28 cellular contexts compared by ENCODE assay signal in genomic region chr20:61515922-61516321, GRCh38.
DNase-seq lines count a peak whose midpoint lies in the region; ATAC-seq, FAIRE-seq and TF ChIP-seq lines count a peak whose summit lies in the region.
"Had no signal": no experiment of that assay in that cellular context is flagged by ENCODE, and none has a peak within 500 bp of the region (broad histone marks: within the 10 kb centered on the region; RNA-seq: fewer than 3 reads in every experiment).

No MANE protein-coding gene starts in this region.

- no peaks in the 10 kb centered on the region for H3F3A ChIP-seq in GM23338 (replicated peaks; ENCODE audit: low read depth)

- no peak overlapping the region for H3K4me3 Mint-ChIP-seq in GM23338
- peak overlapping the region; percentile 38; the same call in 1 of the 2 replicates for H3K4me3 Mint-ChIP-seq in HFFc6
- peak overlapping the region; percentile 26 for H3K4me3 Mint-ChIP-seq in glutamatergic neuron (ENCODE audit: unreplicated experiment)
- H3K4me3 Mint-ChIP-seq: CD8-positive, alpha-beta T cell had no signal

- DNase-seq in GM23338 (ENCODE audit: low spot score): no peak
- no peak for DNase-seq in HFFc6
- no peak for DNase-seq in glutamatergic neuron
- DNase-seq in neuronal stem cell (ENCODE audit: low spot score): no peak
- no peak for DNase-seq in cortex of kidney (lab: John Stamatoyannopoulos, UW)
- DNase-seq in activated CD4-positive, alpha-beta T cell treated with anti-CD3 and anti-CD28 coated beads for 48 hours: no peak
- DNase-seq in D721Med (ENCODE audit: insufficient read length, low spot score): no peak
- DNase-seq: C1 segment of cervical spinal cord; Caco-2; CD8-positive, alpha-beta T cell; DMS 273 treated with DMSO at 0.1 percent for 48 hours; DMS79; GDM1; Kasumi-1; NCI-H1092 treated with DMSO at 0.1 percent for 48 hours; NCI-H1436; NCI-H187; NCI-H2081 treated with DMSO at 0.1 percent for 48 hours; NCI-H2171; NCI-H226; NCI-H510A; NCI-H69; SIG-M5 had no signal

- H2BK12ac ChIP-seq in neuronal stem cell (ENCODE audit: low read length): no peak overlapping the region

- H3K4me1 Mint-ChIP-seq in GM23338 (peaks cover 30% of the 10 kb centered on the region), HFFc6 (ENCODE audit: low read depth) (peaks cover 18% of the 10 kb centered on the region), glutamatergic neuron (ENCODE audit: low read depth, unreplicated experiment) (peaks cover 12% of the 10 kb centered on the region)

- no peak overlapping the region for H3K9ac ChIP-seq in neuronal stem cell (ENCODE audit: low read depth, low read length, poor library complexity)

- no peaks in the 10 kb centered on the region for H3K9me3 ChIP-seq in neuronal stem cell (replicated peaks in 1 of 2; ENCODE audit: control insufficient read depth in 2 of 2, insufficient read depth in 1 of 2, low read depth in 1 of 2, low read length in 2 of 2)

- no peak overlapping the region for H3K4me3 ChIP-seq in GM23338
- no peak overlapping the region for H3K4me3 ChIP-seq in neuronal stem cell (ENCODE audit: low read length in 2 of 2)
- H3K4me3 ChIP-seq: GM12878, K562, SK-N-MC had no signal

- no peak overlapping the region for H4K8ac ChIP-seq in neuronal stem cell (ENCODE audit: low read depth, low read length)

- H3K36me3 Mint-ChIP-seq in GM23338 (ENCODE audit: low read depth) (no peaks in the 10 kb centered on the region; the same call in 2 of the 3 replicates), HFFc6 (ENCODE audit: low read depth) (peaks cover 7% of the 10 kb centered on the region), glutamatergic neuron (ENCODE audit: unreplicated experiment) (no peaks in the 10 kb centered on the region)
- H3K36me3 Mint-ChIP-seq: CD8-positive, alpha-beta T cell had no signal

- H3K9me2 ChIP-seq in GM23338 (ENCODE audit: insufficient read depth): peaks cover 10% of the 10 kb centered on the region

- no peaks in the 10 kb centered on the region for H3K79me1 ChIP-seq in neuronal stem cell (ENCODE audit: low read depth, low read length)

- H3K27ac Mint-ChIP-seq in GM23338 (peak overlapping the region; percentile 14; the same call in 1 of the 2 replicates), HFFc6 (no peak overlapping the region), glutamatergic neuron (ENCODE audit: unreplicated experiment) (peak overlapping the region; percentile 41)
- H3K27ac Mint-ChIP-seq: CD8-positive, alpha-beta T cell had no signal

- H2BK15ac ChIP-seq in neuronal stem cell (ENCODE audit: low read length): peak overlapping the region; percentile 73

- WGBS in neuronal stem cell (ENCODE audit: extremely low coverage in 2 of 2, insufficient read length in 2 of 2, insufficient replicate concordance in 1 of 2), 2 donors: no CpG with 5 or more reads among the region's 14 CpGs

- H3K27me3 ChIP-seq in GM23338 (ENCODE audit: insufficient read depth): no peaks in the 10 kb centered on the region
- H3K27me3 ChIP-seq in neuronal stem cell (ENCODE audit: control insufficient read depth in 3 of 3, insufficient read depth in 3 of 3, low read depth in 1 of 3, low read length in 3 of 3): no peaks in the 10 kb centered on the region

- no peak overlapping the region for H3K4ac ChIP-seq in neuronal stem cell (ENCODE audit: low read length)

- H3K18ac ChIP-seq in neuronal stem cell (ENCODE audit: low read length): no peak overlapping the region

- no peaks in the 10 kb centered on the region for H3K9me3 Mint-ChIP-seq in GM23338
- H3K9me3 Mint-ChIP-seq in HFFc6: peaks cover 9% of the 10 kb centered on the region; the same call in 1 of the 2 replicates
- H3K9me3 Mint-ChIP-seq in glutamatergic neuron (ENCODE audit: unreplicated experiment): peaks cover 2% of the 10 kb centered on the region
- H3K9me3 Mint-ChIP-seq: CD8-positive, alpha-beta T cell had no signal

- H2BK120ac ChIP-seq in neuronal stem cell (ENCODE audit: low read depth, low read length): no peak overlapping the region

- H3K27me3 Mint-ChIP-seq in GM23338 (ENCODE audit: insufficient read depth, low read depth, poor library complexity) (peaks cover 8% of the 10 kb centered on the region), HFFc6 (ENCODE audit: insufficient read depth) (peaks cover 5% of the 10 kb centered on the region; the same call in 1 of the 2 replicates), glutamatergic neuron (ENCODE audit: unreplicated experiment) (peaks cover 5% of the 10 kb centered on the region)

- H4K91ac ChIP-seq in neuronal stem cell (ENCODE audit: low read depth, low read length, poor library complexity): no peak overlapping the region

- H3K36me3 ChIP-seq in GM23338 (ENCODE audit: insufficient read depth) (no peaks in the 10 kb centered on the region), neuronal stem cell (replicated peaks in 1 of 2; ENCODE audit: control insufficient read depth in 2 of 2, insufficient read depth in 2 of 2, low read length in 2 of 2) (no peaks in the 10 kb centered on the region)

- ATAC-seq in GM23338: peak; percentile 15; the same call in 2 of the 3 replicates
- ATAC-seq: CD8-positive, alpha-beta T cell; GM12878; Panc1 had no signal

- no peaks in the 10 kb centered on the region for H3K79me2 ChIP-seq in GM23338 (replicated peaks; ENCODE audit: insufficient read depth)

- H2BK5ac ChIP-seq in neuronal stem cell (ENCODE audit: low read length): no peak overlapping the region

- peaks cover 15% of the 10 kb centered on the region for H3K4me1 ChIP-seq in GM23338 (ENCODE audit: insufficient read depth)
- peaks cover 18 to 36% of the 10 kb centered on the region in 2 donors for H3K4me1 ChIP-seq in neuronal stem cell (ENCODE audit: control insufficient read depth in 2 of 2, insufficient read depth in 1 of 2, low read depth in 1 of 2, low read length in 2 of 2)
- H3K4me1 ChIP-seq: Caco-2 had no signal

- no peak overlapping the region for H3K23ac ChIP-seq in neuronal stem cell (ENCODE audit: low read depth, low read length, poor library complexity)

- H3K27ac ChIP-seq in GM23338 (ENCODE audit: low read depth) (no peak overlapping the region), neuronal stem cell (replicated peaks; ENCODE audit: low read length) (no peak overlapping the region)
- H3K27ac ChIP-seq: RWPE1, SK-N-MC had no signal

- no peak for TF ChIP-seq CTCF in GM23338 (conservative IDR thresholded peaks at IDR 0.05; ENCODE audit: low read depth in 2 of 2)
- no peak for TF ChIP-seq CTCF in HFFc6 (IDR thresholded peaks at IDR 0.05)
- TF ChIP-seq CTCF in glutamatergic neuron (IDR thresholded peaks at IDR 0.05; ENCODE audit: partially characterized antibody, unreplicated experiment): no peak
- TF ChIP-seq CTCF in D721Med (IDR thresholded peaks at IDR 0.05; ENCODE audit: insufficient read depth, missing control alignments): no peak

- H4K20me1 ChIP-seq in GM23338 (replicated peaks; ENCODE audit: insufficient read depth): no peaks in the 10 kb centered on the region

- H2AK5ac ChIP-seq in neuronal stem cell (ENCODE audit: low read depth, low read length): peak overlapping the region; percentile 25

- no peak for FAIRE-seq in D721Med (lab: Jason Lieb, UNC)
- FAIRE-seq: GM12878, K562 had no signal

- H3K14ac ChIP-seq in neuronal stem cell (ENCODE audit: low read length): no peak overlapping the region

- no peak overlapping the region for H2AFZ ChIP-seq in GM23338
- H2AFZ ChIP-seq in neuronal stem cell (ENCODE audit: low read length): no peak overlapping the region

- H3K4me2 ChIP-seq in GM23338 (no peak overlapping the region), neuronal stem cell (ENCODE audit: insufficient read depth, low read length, poor library complexity, severe bottlenecking) (no peak overlapping the region)
